19 cellular contexts compared by ENCODE assay signal in genomic region chr10:127426746-127427145, GRCh38.
DNase-seq lines count a peak whose midpoint lies in the region; ATAC-seq and TF ChIP-seq lines count a peak whose summit lies in the region.
"Had no signal": no experiment of that assay in that cellular context is flagged by ENCODE, and none has a peak within 500 bp of the region (broad histone marks: within the 10 kb centered on the region; RNA-seq: fewer than 3 reads in every experiment).

No MANE protein-coding gene starts in this region.

- no peak for TF ChIP-seq CTCF in fibroblast of mammary gland (conservative IDR thresholded peaks at IDR 0.05; ENCODE audit: control insufficient read depth, insufficient read depth, low read depth, low read length)

- no peak overlapping the region for H3K4me3 ChIP-seq in fibroblast of mammary gland (ENCODE audit: control insufficient read depth, low read depth, low read length)
- H3K4me3 ChIP-seq: BLaER1 treated with 17β-estradiol and CSF1 and Interleukin-3, amounts not matched to agents 10 nM and 100 nM; GM12878; SK-N-MC had no signal

- POLR2A ChIA-PET in T-cell (lab: Charles Lee), result interaction anchor here in 1 of 2 donors (0.6 kb wide), 1 partner anchor 33 kb away, joined by 3 read pairs; no protein-coding TSS in a partner anchor

- CTCF ChIA-PET in T-cell (lab: Charles Lee), result no interaction called here
- CTCF ChIA-PET in activated CD8-positive, alpha-beta memory T cell treated with anti-CD3 and anti-CD28 coated beads, Interleukin-2, amount 10 ng/mL, durations not matched to agents 7 days and 5 days (lab: Charles Lee), result interaction anchor here (0.6 kb wide), 1 partner anchor 431 kb away, joined by 3 read pairs; no protein-coding TSS in a partner anchor

- H3K4me1 Mint-ChIP-seq in T-cell, result no peaks in the 10 kb centered on the region
- no peaks in the 10 kb centered on the region for H3K4me1 Mint-ChIP-seq in activated CD8-positive, alpha-beta memory T cell treated with anti-CD3 and anti-CD28 coated beads, Interleukin-2, amount 10 ng/mL, durations not matched to agents 7 days and 5 days

- intact Hi-C loops in posterior vena cava (cut with DNase I), result no loop called here

- H3K36me3 Mint-ChIP-seq in T-cell, result no peaks in the 10 kb centered on the region
- no peaks in the 10 kb centered on the region for H3K36me3 Mint-ChIP-seq in activated CD8-positive, alpha-beta memory T cell treated with anti-CD3 and anti-CD28 coated beads, Interleukin-2, amount 10 ng/mL, durations not matched to agents 7 days and 5 days
- H3K36me3 Mint-ChIP-seq: CD8-positive, alpha-beta T cell had no signal

- DNase-seq in AG08396 (ENCODE audit: low spot score) (peak; percentile 21), GOT3 (lab: John Stamatoyannopoulos, UW) (peak; percentile 13), fibroblast of mammary gland (ENCODE audit: low read depth) (peak; percentile 18), posterior vena cava (ENCODE audit: low spot score) (peak; percentile 69), T-cell (no peak), DMS53 (lab: John Stamatoyannopoulos, UW) (no peak)
- DNase-seq in activated CD8-positive, alpha-beta memory T cell treated with anti-CD3 and anti-CD28 coated beads, Interleukin-2, amount 10 ng/mL, durations not matched to agents 7 days and 5 days, result no peak
- DNase-seq: 8988T; CD8-positive, alpha-beta T cell; GF-D8; NCI-H1105; NCI-H1694; NCI-H510A; NCI-H774; SHP77 had no signal

- H3K27ac Mint-ChIP-seq in T-cell, result no peak overlapping the region
- no peak overlapping the region for H3K27ac Mint-ChIP-seq in activated CD8-positive, alpha-beta memory T cell treated with anti-CD3 and anti-CD28 coated beads, Interleukin-2, amount 10 ng/mL, durations not matched to agents 7 days and 5 days
- H3K27ac Mint-ChIP-seq: CD8-positive, alpha-beta T cell had no signal

- no peaks in the 10 kb centered on the region for H3K9me3 Mint-ChIP-seq in T-cell
- no peaks in the 10 kb centered on the region for H3K9me3 Mint-ChIP-seq in activated CD8-positive, alpha-beta memory T cell treated with anti-CD3 and anti-CD28 coated beads, Interleukin-2, amount 10 ng/mL, durations not matched to agents 7 days and 5 days (ENCODE audit: low read depth)
- H3K9me3 Mint-ChIP-seq: CD8-positive, alpha-beta T cell had no signal

- H3K4me3 Mint-ChIP-seq in T-cell, result no peak overlapping the region
- H3K4me3 Mint-ChIP-seq in activated CD8-positive, alpha-beta memory T cell treated with anti-CD3 and anti-CD28 coated beads, Interleukin-2, amount 10 ng/mL, durations not matched to agents 7 days and 5 days, result no peak overlapping the region
- H3K4me3 Mint-ChIP-seq: CD8-positive, alpha-beta T cell had no signal

- ATAC-seq in T-cell (replicated peaks in 1 of 4) (no peak), GM19395 (IDR thresholded peaks at IDR 0.05; ENCODE audit: unreplicated experiment) (no peak)
- ATAC-seq in activated CD8-positive, alpha-beta memory T cell treated with anti-CD3 and anti-CD28 coated beads, Interleukin-2, amount 10 ng/mL, durations not matched to agents 7 days and 5 days, result no peak
- ATAC-seq: CD8-positive, alpha-beta T cell; GM12878 had no signal

- H3K27me3 Mint-ChIP-seq in T-cell, result no peaks in the 10 kb centered on the region
- H3K27me3 Mint-ChIP-seq in activated CD8-positive, alpha-beta memory T cell treated with anti-CD3 and anti-CD28 coated beads, Interleukin-2, amount 10 ng/mL, durations not matched to agents 7 days and 5 days, result no peaks in the 10 kb centered on the region

Comparison
In these comparisons a context has a peak if more than half of its experiments do, and no peak if none do; other contexts are left out.
1. DNase-seq: peak in AG08396 (single experiment), GOT3 (single experiment), fibroblast of mammary gland (single experiment) and posterior vena cava (single experiment); none in T-cell (0 of 34), activated CD8-positive, alpha-beta memory T cell treated with anti-CD3 and anti-CD28 coated beads, Interleukin-2, amount 10 ng/mL, durations not matched to agents 7 days and 5 days (single experiment) and DMS53 (single experiment).